In genomic region chr2:182716665-182716990, GRCh38 we compare ENCODE assay signal across 9 cellular contexts. TPM values are rescaled to one million over a fixed set of nuclear protein-coding genes. Genes with fewer than 3 reads are reported as not detected.
DNase-seq lines count a peak whose midpoint lies in the region; ATAC-seq, FAIRE-seq and TF ChIP-seq lines count a peak whose summit lies in the region.
"Had no signal": no experiment of that assay in that cellular context is flagged by ENCODE, and none has a peak within 500 bp of the region (broad histone marks: within the 10 kb centered on the region; RNA-seq: fewer than 3 reads in every experiment).

No MANE protein-coding gene starts in this region.

- H3K27ac Mint-ChIP-seq in activated naive CD4-positive, alpha-beta T cell treated with anti-CD3 and anti-CD28 coated beads, Interleukin-2, amount 10 ng/mL, durations not matched to agents 7 days and 5 days, result no peak overlapping the region
- H3K27ac Mint-ChIP-seq: activated naive CD4-positive, alpha-beta T cell treated with anti-CD3 and anti-CD28 coated beads, Interleukin-2, amount 50 U/mL, for 72 hours had no signal

- H3K4me1 Mint-ChIP-seq in activated naive CD4-positive, alpha-beta T cell treated with anti-CD3 and anti-CD28 coated beads, Interleukin-2, amount 10 ng/mL, durations not matched to agents 7 days and 5 days, result peaks cover 9% of the 10 kb centered on the region

- TF ChIP-seq CTCF in NB4 (IDR thresholded peaks at IDR 0.05; ENCODE audit: low read depth, low read length), result no peak
- no peak for TF ChIP-seq CTCF in osteoblast (IDR thresholded peaks at IDR 0.05; ENCODE audit: extremely low read depth, low read depth, low read length)

- WGBS in ectodermal cell, 2 experiments, result 1 to 2% methylated on average over 12 of the region's 12 CpGs

- H3K27ac ChIP-seq in ectodermal cell (ENCODE audit: insufficient read depth, low read depth, low read length, poor library complexity, severe bottlenecking) (peak overlapping the region; percentile 83), osteoblast (ENCODE audit: low read depth, low read length) (peak overlapping the region; percentile 72)

- H3K27me3 ChIP-seq in ectodermal cell (ENCODE audit: control insufficient read depth, insufficient read depth, low read length, poor library complexity, severe bottlenecking), result no peaks in the 10 kb centered on the region
- no peaks in the 10 kb centered on the region for H3K27me3 ChIP-seq in osteoblast (ENCODE audit: insufficient read depth, low read length)

- CTCF ChIA-PET in activated naive CD4-positive, alpha-beta T cell treated with anti-CD3 and anti-CD28 coated beads, Interleukin-2, amount 10 ng/mL, durations not matched to agents 7 days and 5 days (lab: Charles Lee), result interaction anchor here (1.4 kb wide), 1 partner anchor 263 kb away, joined by 3 read pairs; no protein-coding TSS in a partner anchor

- FAIRE-seq in RCC 7860 (lab: Jason Lieb, UNC), result no peak

- no peaks in the 10 kb centered on the region for H3K9me3 Mint-ChIP-seq in activated naive CD4-positive, alpha-beta T cell treated with anti-CD3 and anti-CD28 coated beads, Interleukin-2, amount 10 ng/mL, durations not matched to agents 7 days and 5 days
- H3K9me3 Mint-ChIP-seq: activated naive CD4-positive, alpha-beta T cell treated with anti-CD3 and anti-CD28 coated beads, Interleukin-2, amount 50 U/mL, for 72 hours had no signal

- H2AFZ ChIP-seq in osteoblast (ENCODE audit: low read length), result peak overlapping the region; percentile 83

- peaks cover 2% of the 10 kb centered on the region for H3K36me3 Mint-ChIP-seq in activated naive CD4-positive, alpha-beta T cell treated with anti-CD3 and anti-CD28 coated beads, Interleukin-2, amount 10 ng/mL, durations not matched to agents 7 days and 5 days
- H3K36me3 Mint-ChIP-seq: activated naive CD4-positive, alpha-beta T cell treated with anti-CD3 and anti-CD28 coated beads, Interleukin-2, amount 50 U/mL, for 72 hours had no signal

- H3K4me1 ChIP-seq in ectodermal cell (ENCODE audit: control insufficient read depth, insufficient read depth, low read length) (peaks cover 8% of the 10 kb centered on the region), osteoblast (ENCODE audit: insufficient read depth, low read length) (peaks cover 14% of the 10 kb centered on the region)

- no peak for TF ChIP-seq POLR2A in NB4 (IDR thresholded peaks at IDR 0.05; ENCODE audit: extremely low read depth, insufficient read length)

- H3K9me3 ChIP-seq in ectodermal cell (ENCODE audit: control insufficient read depth, low read length) (no peaks in the 10 kb centered on the region), osteoblast (ENCODE audit: low read depth, low read length) (no peaks in the 10 kb centered on the region)

- H3K36me3 ChIP-seq in ectodermal cell (ENCODE audit: control insufficient read depth, insufficient read depth, low read length), result no peaks in the 10 kb centered on the region
- peaks cover 25% of the 10 kb centered on the region for H3K36me3 ChIP-seq in osteoblast (ENCODE audit: insufficient read depth, low read length)

- ATAC-seq in GM19463 (IDR thresholded peaks at IDR 0.05; ENCODE audit: unreplicated experiment), result no peak

- no peaks in the 10 kb centered on the region for H3K27me3 Mint-ChIP-seq in activated naive CD4-positive, alpha-beta T cell treated with anti-CD3 and anti-CD28 coated beads, Interleukin-2, amount 10 ng/mL, durations not matched to agents 7 days and 5 days

- peak overlapping the region; percentile 90 for H3K4me2 ChIP-seq in osteoblast (ENCODE audit: insufficient read depth, low read length)

- H3K79me2 ChIP-seq in osteoblast (ENCODE audit: insufficient read depth, low read length), result peaks cover 20% of the 10 kb centered on the region

- peak; percentile 27 for DNase-seq in activated naive CD4-positive, alpha-beta T cell treated with anti-CD3 and anti-CD28 coated beads, Interleukin-2, amount 10 ng/mL, durations not matched to agents 7 days and 5 days
- no peak for DNase-seq in activated naive CD4-positive, alpha-beta T cell treated with anti-CD3 and anti-CD28 coated beads, Interleukin-2, amount 50 U/mL, for 16 hours
- DNase-seq in NB4 (ENCODE audit: low read depth), result no peak
- no peak for DNase-seq in osteoblast (ENCODE audit: insufficient read length, low spot score, missing footprints)
- DNase-seq in ureter (ENCODE audit: low spot score), result no peak
- no peak for DNase-seq in RCC 7860 (ENCODE audit: low spot score)

- H4K20me1 ChIP-seq in osteoblast (ENCODE audit: insufficient read depth, low read length), result no peaks in the 10 kb centered on the region

- H3K4me3 Mint-ChIP-seq in activated naive CD4-positive, alpha-beta T cell treated with anti-CD3 and anti-CD28 coated beads, Interleukin-2, amount 10 ng/mL, durations not matched to agents 7 days and 5 days, result no peak overlapping the region

- H3K4me3 ChIP-seq in NB4 (ENCODE audit: low read depth, low read length), result peak overlapping the region; percentile 87
- peak overlapping the region; percentile 95 for H3K4me3 ChIP-seq in ectodermal cell (ENCODE audit: insufficient read depth, low read depth, low read length)
- peak overlapping the region; percentile 96 for H3K4me3 ChIP-seq in osteoblast (ENCODE audit: insufficient read depth, low read length)

RNA-seq across cellular contexts. Expression of gene DNAJC10, which starts 0.6 kb away (rescaled TPM):
- polyA plus RNA-seq in ectodermal cell (2013, experiment 1 of 4), result 105 TPM
- 121 TPM for polyA plus RNA-seq in ectodermal cell (2013, experiment 2 of 4)
- 67.3 TPM for polyA plus RNA-seq in ectodermal cell (2013, experiment 3 of 4)
- 76.0 TPM for polyA plus RNA-seq in ectodermal cell (2013, experiment 4 of 4)
- 112 and 118 TPM in 2 replicates for total RNA-seq in osteoblast
- 128 TPM for total RNA-seq in ureter
